Comparison of ENCODE assay signal across 25 cellular contexts in genomic region chr3:42719002-42719401, GRCh38. TPM values are rescaled to one million over a fixed set of nuclear protein-coding genes. Genes with fewer than 3 reads are reported as not detected.
"Had no signal": no experiment of that assay in that cellular context is flagged by ENCODE, and none has a peak within 500 bp of the region (broad histone marks: within the 10 kb centered on the region; RNA-seq: fewer than 3 reads in every experiment).

No MANE protein-coding gene starts in this region.

- H3K27me3 Mint-ChIP-seq: dendritic cell treated with granulocyte-macrophage colony-stimulating factor and Interleukin-4, amounts not matched to agents 40 ng/mL and 50 ng/mL, for 4 days had no signal

- H3K36me3 Mint-ChIP-seq: activated naive CD4-positive, alpha-beta T cell treated with anti-CD3 and anti-CD28 coated beads, Interleukin-2, amount 10 ng/mL, durations not matched to agents 7 days and 5 days; naive B cell had no signal

- H3K27me3 ChIP-seq: cardiac muscle cell, transverse colon had no signal

- H3K27ac Mint-ChIP-seq: activated naive CD4-positive, alpha-beta T cell treated with anti-CD3 and anti-CD28 coated beads, Interleukin-2, amount 10 ng/mL, durations not matched to agents 7 days and 5 days; dendritic cell treated with granulocyte-macrophage colony-stimulating factor and Interleukin-4, amounts not matched to agents 40 ng/mL and 50 ng/mL, for 4 days had no signal

- H3K4me3 ChIP-seq: cardiac muscle cell, lower lobe of right lung, transverse colon had no signal

- H3K9me3 Mint-ChIP-seq: activated naive CD4-positive, alpha-beta T cell treated with anti-CD3 and anti-CD28 coated beads, Interleukin-2, amount 10 ng/mL, durations not matched to agents 7 days and 5 days; activated T-cell treated with anti-CD3 and anti-CD28 coated beads, Interleukin-2, amount 50 U/mL, for 4 hours; dendritic cell treated with granulocyte-macrophage colony-stimulating factor and Interleukin-4, amounts not matched to agents 40 ng/mL and 50 ng/mL, for 4 days; neural crest cell had no signal

- DNase-seq: activated CD4-positive, alpha-beta T cell treated with anti-CD3 and anti-CD28 coated beads for 1 hour; activated naive CD4-positive, alpha-beta T cell treated with anti-CD3 and anti-CD28 coated beads, Interleukin-2, amount 10 ng/mL, durations not matched to agents 7 days and 5 days; activated T-cell treated with anti-CD3 and anti-CD28 coated beads, Interleukin-2, amount 50 U/mL, for 4 hours; effector CD8-positive, alpha-beta T cell; erythroblast; foreskin keratinocyte; glutamatergic neuron; hypothalamus; left colon; lower lobe of right lung; naive B cell; stimulated activated CD4-positive, alpha-beta T cell treated with anti-CD3 and anti-CD28 coated beads, Interleukin-4, amount 100 ng/mL, for 24 hours; stimulated activated naive CD8-positive, alpha-beta T cell treated with anti-CD3 and anti-CD28 coated beads, Interleukin-15, Interleukin-2, amounts not matched to agents 100 U/mL and 50 U/mL, for 24 hours; T-helper 1 cell; transverse colon; WERI-Rb-1 had no signal

- H3K9me3 ChIP-seq: lower lobe of right lung, transverse colon had no signal

- ATAC-seq: activated T-cell treated with anti-CD3 and anti-CD28 coated beads, Interleukin-2, amount 50 U/mL, for 4 hours; foreskin keratinocyte; left colon; lower lobe of right lung; stimulated activated naive CD8-positive, alpha-beta T cell treated with anti-CD3 and anti-CD28 coated beads, Interleukin-15, Interleukin-2, amounts not matched to agents 100 U/mL and 50 U/mL, for 24 hours had no signal

- H3K4me1 Mint-ChIP-seq: activated naive CD4-positive, alpha-beta T cell treated with anti-CD3 and anti-CD28 coated beads, Interleukin-2, amount 10 ng/mL, durations not matched to agents 7 days and 5 days; neural crest cell had no signal

- H3K4me3 Mint-ChIP-seq: activated naive CD4-positive, alpha-beta T cell treated with anti-CD3 and anti-CD28 coated beads, Interleukin-2, amount 10 ng/mL, durations not matched to agents 7 days and 5 days; activated T-cell treated with anti-CD3 and anti-CD28 coated beads, Interleukin-2, amount 50 U/mL, for 4 hours; dendritic cell treated with granulocyte-macrophage colony-stimulating factor and Interleukin-4, amounts not matched to agents 40 ng/mL and 50 ng/mL, for 4 days; naive B cell; neural crest cell had no signal

- H3K4me1 ChIP-seq: foreskin keratinocyte, lower lobe of right lung, transverse colon had no signal

- H3K36me3 ChIP-seq: cardiac muscle cell, lower lobe of right lung, transverse colon, WERI-Rb-1 had no signal

- H3K27ac ChIP-seq: cardiac muscle cell, foreskin keratinocyte, lower lobe of right lung, transverse colon, WERI-Rb-1 had no signal

RNA-seq across cellular contexts. Expression of gene HHATL, which starts 16.4 kb away (rescaled TPM):
- total RNA-seq: activated T-cell treated with anti-CD3 and anti-CD28 coated beads, Interleukin-2, amount 50 U/mL, for 4 hours; foreskin keratinocyte; neural crest cell; omental fat pad; renal cortical epithelial cell had no signal
- polyA plus RNA-seq: foreskin keratinocyte had no signal

RNA-seq across cellular contexts. Expression of gene KLHL40, which starts 33.7 kb away (rescaled TPM):
- total RNA-seq: activated T-cell treated with anti-CD3 and anti-CD28 coated beads, Interleukin-2, amount 50 U/mL, for 4 hours; foreskin keratinocyte; left colon; lower lobe of right lung; mesenteric fat pad; mucosa of gallbladder; neural crest cell; posterior vena cava; renal cortical epithelial cell; subcutaneous adipose tissue had no signal
- polyA plus RNA-seq: foreskin keratinocyte had no signal
